8 cellular contexts compared by ENCODE assay signal in genomic region chr7:131109757-131110293, GRCh38.
A peak's percentile ranks its signal among the peaks of the same experiment; 100 is the strongest.
DNase-seq lines count a peak whose midpoint lies in the region; ATAC-seq, FAIRE-seq and TF ChIP-seq lines count a peak whose summit lies in the region.

No MANE protein-coding gene starts in this region.

- ATAC-seq in GM21737 (IDR thresholded peaks at IDR 0.05; ENCODE audit: unreplicated experiment) (peak; percentile 28), GM19467 (IDR thresholded peaks at IDR 0.05; ENCODE audit: unreplicated experiment) (no peak)

- H3K9me3 ChIP-seq in breast epithelium: no peaks in the 10 kb centered on the region
- no peaks in the 10 kb centered on the region for H3K9me3 ChIP-seq in small intestine (ENCODE audit: control insufficient read depth, low read depth)

- TF ChIP-seq CTCF in VCaP (conservative IDR thresholded peaks at IDR 0.05): no peak
- TF ChIP-seq CTCF in breast epithelium (IDR thresholded peaks at IDR 0.05): no peak

- H3K4me3 ChIP-seq in breast epithelium: peak overlapping the region; percentile 96 to 99 (median 97)
- peak overlapping the region; percentile 51 to 59 for H3K4me3 ChIP-seq in small intestine (ENCODE audit: low read depth in 1 of 2, low read length in 2 of 2)

- no peak for TF ChIP-seq POLR2A in breast epithelium (IDR thresholded peaks at IDR 0.05)

- FAIRE-seq in small intestine (lab: Jason Lieb, UNC): no peak

- H3K4me1 ChIP-seq in breast epithelium (no peaks in the 10 kb centered on the region), small intestine (ENCODE audit: control insufficient read depth in 2 of 2, insufficient read depth in 1 of 2, low read depth in 1 of 2, low read length in 1 of 2) (peaks cover 0 to 2% of the 10 kb centered on the region in 2 donors)

- intact Hi-C loops in breast epithelium (cut with DNase I; ENCODE audit: low total_unique reads): no loop called here

- 1% methylated on average over 27 to 37 of the region's 37 CpGs for WGBS in small intestine, 3 donors

- H3K27me3 ChIP-seq in breast epithelium (no peaks in the 10 kb centered on the region), small intestine (ENCODE audit: control insufficient read depth in 2 of 2, insufficient read depth in 2 of 2, low read length in 2 of 2) (no peaks in the 10 kb centered on the region)

- DNase-seq in COR-L47 (lab: John Stamatoyannopoulos, UW) (peak; percentile 56), NCI-H146 treated with DMSO at 0.1 percent for 48 hours (lab: John Stamatoyannopoulos, UW; ENCODE audit: unreplicated experiment) (peak; percentile 56), breast epithelium (ENCODE audit: low spot score in 2 of 2) (peak; percentile 61 to 75), iPS-NIHi7 (ENCODE audit: extremely low spot score) (peak; percentile 72), small intestine (peak; percentile 70)

- H3K27ac ChIP-seq in VCaP (peak overlapping the region; percentile 93), breast epithelium (peak overlapping the region; percentile 100), small intestine (ENCODE audit: low read depth in 1 of 2, low read length in 1 of 2) (peak overlapping the region; percentile 33 to 100)

- H3K36me3 ChIP-seq in breast epithelium (no peaks in the 10 kb centered on the region), small intestine (ENCODE audit: control insufficient read depth in 2 of 2, insufficient read depth in 2 of 2, low read length in 2 of 2) (no peaks in the 10 kb centered on the region)
